In genomic region chr11:82899191-82899820, GRCh38 we compare ENCODE assay signal across 1 cellular context.
TF ChIP-seq lines count a peak whose summit lies in the region.

No MANE protein-coding gene starts in this region.

TF ChIP-seq in endothelial cell of umbilical vein, 7 proteins besides CTCF, POLR2A, EP300 and RAD21 (continued from another document):
- TF ChIP-seq POLR2AphosphoS5 (IDR thresholded peaks at IDR 0.05; ENCODE audit: insufficient read depth, low read depth, low read length) = no peak
- TF ChIP-seq GATA2 (IDR thresholded peaks at IDR 0.05; ENCODE audit: insufficient read depth, insufficient read length, low read depth, low read length) = no peak
